1 cellular context compared by ENCODE assay signal in genomic region chr21:37514038-37514665, GRCh38.
TF ChIP-seq lines count a peak whose summit lies in the region.

No MANE protein-coding gene starts in this region.

TF ChIP-seq in K562, 482 proteins besides CTCF, POLR2A, EP300 and RAD21 (continued from another document):
- peak; percentile 95 for TF ChIP-seq C11orf30 (IDR thresholded peaks at IDR 0.05; ENCODE audit: low read depth)
- no peak for TF ChIP-seq PHB2 (IDR thresholded peaks at IDR 0.05; ENCODE audit: low read depth)
- TF ChIP-seq ZNF717 (CRISPR knock-in tag; IDR thresholded peaks at IDR 0.05), result no peak
- no peak for TF ChIP-seq RBFOX2 (IDR thresholded peaks at IDR 0.05; ENCODE audit: low read depth, low read length)
- peak; percentile 95 for TF ChIP-seq MAFF (IDR thresholded peaks at IDR 0.05; ENCODE audit: low read length)
- no peak for TF ChIP-seq ZNF174 (CRISPR knock-in tag; IDR thresholded peaks at IDR 0.05)
- TF ChIP-seq, protein P1, sequence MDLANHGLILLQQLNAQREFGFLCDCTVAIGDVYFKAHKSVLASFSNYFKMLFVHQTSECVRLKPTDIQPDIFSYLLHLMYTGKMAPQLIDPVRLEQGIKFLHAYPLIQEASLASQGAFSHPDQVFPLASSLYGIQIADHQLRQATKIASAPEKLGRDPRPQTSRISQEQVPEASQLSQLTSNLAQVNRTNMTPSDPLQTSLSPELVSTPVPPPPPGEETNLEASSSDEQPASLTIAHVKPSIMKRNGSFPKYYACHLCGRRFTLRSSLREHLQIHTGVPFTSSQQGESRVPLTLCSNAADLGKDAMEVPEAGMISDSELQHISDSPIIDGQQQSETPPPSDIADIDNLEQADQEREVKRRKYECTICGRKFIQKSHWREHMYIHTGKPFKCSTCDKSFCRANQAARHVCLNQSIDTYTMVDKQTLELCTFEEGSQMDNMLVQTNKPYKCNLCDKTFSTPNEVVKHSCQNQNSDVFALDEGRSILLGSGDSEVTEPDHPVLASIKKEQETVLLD (IDR thresholded peaks at IDR 0.05), result no peak
- TF ChIP-seq ZNF609 (CRISPR knock-in tag; IDR thresholded peaks at IDR 0.05; ENCODE audit: borderline replicate concordance), result no peak
- TF ChIP-seq ZNF561 (CRISPR knock-in tag; conservative IDR thresholded peaks at IDR 0.05), result no peak
- no peak for TF ChIP-seq BRD9 (IDR thresholded peaks at IDR 0.05; ENCODE audit: low read depth, partially characterized antibody)
- peak; percentile 93 for TF ChIP-seq MAFK (IDR thresholded peaks at IDR 0.05; ENCODE audit: low read length)
- TF ChIP-seq NFE2 (IDR thresholded peaks at IDR 0.05; ENCODE audit: low read depth), result peak; percentile 85
- TF ChIP-seq KLF13 (tag; IDR thresholded peaks at IDR 0.05; ENCODE audit: borderline replicate concordance, low read depth), result no peak
- TF ChIP-seq, protein P2, sequence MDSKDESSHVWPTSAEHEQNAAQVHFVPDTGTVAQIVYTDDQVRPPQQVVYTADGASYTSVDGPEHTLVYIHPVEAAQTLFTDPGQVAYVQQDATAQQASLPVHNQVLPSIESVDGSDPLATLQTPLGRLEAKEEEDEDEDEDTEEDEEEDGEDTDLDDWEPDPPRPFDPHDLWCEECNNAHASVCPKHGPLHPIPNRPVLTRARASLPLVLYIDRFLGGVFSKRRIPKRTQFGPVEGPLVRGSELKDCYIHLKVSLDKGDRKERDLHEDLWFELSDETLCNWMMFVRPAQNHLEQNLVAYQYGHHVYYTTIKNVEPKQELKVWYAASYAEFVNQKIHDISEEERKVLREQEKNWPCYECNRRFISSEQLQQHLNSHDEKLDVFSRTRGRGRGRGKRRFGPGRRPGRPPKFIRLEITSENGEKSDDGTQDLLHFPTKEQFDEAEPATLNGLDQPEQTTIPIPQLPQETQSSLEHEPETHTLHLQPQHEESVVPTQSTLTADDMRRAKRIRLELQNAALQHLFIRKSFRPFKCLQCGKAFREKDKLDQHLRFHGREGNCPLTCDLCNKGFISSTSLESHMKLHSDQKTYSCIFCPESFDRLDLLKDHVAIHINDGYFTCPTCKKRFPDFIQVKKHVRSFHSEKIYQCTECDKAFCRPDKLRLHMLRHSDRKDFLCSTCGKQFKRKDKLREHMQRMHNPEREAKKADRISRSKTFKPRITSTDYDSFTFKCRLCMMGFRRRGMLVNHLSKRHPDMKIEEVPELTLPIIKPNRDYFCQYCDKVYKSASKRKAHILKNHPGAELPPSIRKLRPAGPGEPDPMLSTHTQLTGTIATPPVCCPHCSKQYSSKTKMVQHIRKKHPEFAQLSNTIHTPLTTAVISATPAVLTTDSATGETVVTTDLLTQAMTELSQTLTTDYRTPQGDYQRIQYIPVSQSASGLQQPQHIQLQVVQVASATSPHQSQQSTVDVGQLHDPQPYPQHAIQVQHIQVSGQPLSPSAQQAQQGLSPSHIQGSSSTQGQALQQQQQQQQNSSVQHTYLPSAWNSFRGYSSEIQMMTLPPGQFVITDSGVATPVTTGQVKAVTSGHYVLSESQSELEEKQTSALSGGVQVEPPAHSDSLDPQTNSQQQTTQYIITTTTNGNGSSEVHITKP (IDR thresholded peaks at IDR 0.05; ENCODE audit: partially characterized antibody), result no peak
- peak; percentile 69 for TF ChIP-seq NFE2L1 (tag; IDR thresholded peaks at IDR 0.05; ENCODE audit: borderline replicate concordance, low read depth)
- 0 out of 2 replicates have a peak, but pooled peaks have one; percentile 5 for TF ChIP-seq PTRF (tag; IDR thresholded peaks at IDR 0.05)
- no peak for TF ChIP-seq SP2 (IDR thresholded peaks at IDR 0.05; ENCODE audit: extremely low read depth, low read depth, low read length, poor library complexity, severe bottlenecking)
- TF ChIP-seq ELK3 (CRISPR knock-in tag; IDR thresholded peaks at IDR 0.05), result no peak
- no peak for TF ChIP-seq NFIC (IDR thresholded peaks at IDR 0.05)
- no peak for TF ChIP-seq MCM7 (IDR thresholded peaks at IDR 0.05)
- TF ChIP-seq, protein P3, sequence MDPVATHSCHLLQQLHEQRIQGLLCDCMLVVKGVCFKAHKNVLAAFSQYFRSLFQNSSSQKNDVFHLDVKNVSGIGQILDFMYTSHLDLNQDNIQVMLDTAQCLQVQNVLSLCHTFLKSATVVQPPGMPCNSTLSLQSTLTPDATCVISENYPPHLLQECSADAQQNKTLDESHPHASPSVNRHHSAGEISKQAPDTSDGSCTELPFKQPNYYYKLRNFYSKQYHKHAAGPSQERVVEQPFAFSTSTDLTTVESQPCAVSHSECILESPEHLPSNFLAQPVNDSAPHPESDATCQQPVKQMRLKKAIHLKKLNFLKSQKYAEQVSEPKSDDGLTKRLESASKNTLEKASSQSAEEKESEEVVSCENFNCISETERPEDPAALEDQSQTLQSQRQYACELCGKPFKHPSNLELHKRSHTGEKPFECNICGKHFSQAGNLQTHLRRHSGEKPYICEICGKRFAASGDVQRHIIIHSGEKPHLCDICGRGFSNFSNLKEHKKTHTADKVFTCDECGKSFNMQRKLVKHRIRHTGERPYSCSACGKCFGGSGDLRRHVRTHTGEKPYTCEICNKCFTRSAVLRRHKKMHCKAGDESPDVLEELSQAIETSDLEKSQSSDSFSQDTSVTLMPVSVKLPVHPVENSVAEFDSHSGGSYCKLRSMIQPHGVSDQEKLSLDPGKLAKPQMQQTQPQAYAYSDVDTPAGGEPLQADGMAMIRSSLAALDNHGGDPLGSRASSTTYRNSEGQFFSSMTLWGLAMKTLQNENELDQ (CRISPR knock-in tag; IDR thresholded peaks at IDR 0.05; ENCODE audit: borderline replicate concordance), result no peak
- TF ChIP-seq ZNF57 (CRISPR knock-in tag; IDR thresholded peaks at IDR 0.05), result no peak
- no peak for TF ChIP-seq JUNB (CRISPR knock-in tag; conservative IDR thresholded peaks at IDR 0.05)
- TF ChIP-seq ZNF589 (CRISPR knock-in tag; IDR thresholded peaks at IDR 0.05; ENCODE audit: low read depth), result no peak
- TF ChIP-seq ZEB2 (IDR thresholded peaks at IDR 0.05), result peak; percentile 52; the same call in 1 of the 2 replicates
- TF ChIP-seq, protein P4, sequence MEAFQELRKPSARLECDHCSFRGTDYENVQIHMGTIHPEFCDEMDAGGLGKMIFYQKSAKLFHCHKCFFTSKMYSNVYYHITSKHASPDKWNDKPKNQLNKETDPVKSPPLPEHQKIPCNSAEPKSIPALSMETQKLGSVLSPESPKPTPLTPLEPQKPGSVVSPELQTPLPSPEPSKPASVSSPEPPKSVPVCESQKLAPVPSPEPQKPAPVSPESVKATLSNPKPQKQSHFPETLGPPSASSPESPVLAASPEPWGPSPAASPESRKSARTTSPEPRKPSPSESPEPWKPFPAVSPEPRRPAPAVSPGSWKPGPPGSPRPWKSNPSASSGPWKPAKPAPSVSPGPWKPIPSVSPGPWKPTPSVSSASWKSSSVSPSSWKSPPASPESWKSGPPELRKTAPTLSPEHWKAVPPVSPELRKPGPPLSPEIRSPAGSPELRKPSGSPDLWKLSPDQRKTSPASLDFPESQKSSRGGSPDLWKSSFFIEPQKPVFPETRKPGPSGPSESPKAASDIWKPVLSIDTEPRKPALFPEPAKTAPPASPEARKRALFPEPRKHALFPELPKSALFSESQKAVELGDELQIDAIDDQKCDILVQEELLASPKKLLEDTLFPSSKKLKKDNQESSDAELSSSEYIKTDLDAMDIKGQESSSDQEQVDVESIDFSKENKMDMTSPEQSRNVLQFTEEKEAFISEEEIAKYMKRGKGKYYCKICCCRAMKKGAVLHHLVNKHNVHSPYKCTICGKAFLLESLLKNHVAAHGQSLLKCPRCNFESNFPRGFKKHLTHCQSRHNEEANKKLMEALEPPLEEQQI (IDR thresholded peaks at IDR 0.05), result 0 out of 2 replicates have a peak, but pooled peaks have one; percentile 17
- no peak for TF ChIP-seq DNMT1 (IDR thresholded peaks at IDR 0.05)
- peak; percentile 42; the same call in 1 of the 2 replicates for TF ChIP-seq BACH1 (tag; IDR thresholded peaks at IDR 0.05)
- TF ChIP-seq ZNF316 (IDR thresholded peaks at IDR 0.05), result peak; percentile 98
- TF ChIP-seq ELF2 (CRISPR knock-in tag; IDR thresholded peaks at IDR 0.05), result no peak
- no peak for TF ChIP-seq RBM14 (IDR thresholded peaks at IDR 0.05; ENCODE audit: borderline replicate concordance, insufficient read depth, low read depth, low read length)
- TF ChIP-seq SMARCE1 (IDR thresholded peaks at IDR 0.05), result no peak
